11 cellular contexts compared by ENCODE assay signal in the genomic region with DNA sequence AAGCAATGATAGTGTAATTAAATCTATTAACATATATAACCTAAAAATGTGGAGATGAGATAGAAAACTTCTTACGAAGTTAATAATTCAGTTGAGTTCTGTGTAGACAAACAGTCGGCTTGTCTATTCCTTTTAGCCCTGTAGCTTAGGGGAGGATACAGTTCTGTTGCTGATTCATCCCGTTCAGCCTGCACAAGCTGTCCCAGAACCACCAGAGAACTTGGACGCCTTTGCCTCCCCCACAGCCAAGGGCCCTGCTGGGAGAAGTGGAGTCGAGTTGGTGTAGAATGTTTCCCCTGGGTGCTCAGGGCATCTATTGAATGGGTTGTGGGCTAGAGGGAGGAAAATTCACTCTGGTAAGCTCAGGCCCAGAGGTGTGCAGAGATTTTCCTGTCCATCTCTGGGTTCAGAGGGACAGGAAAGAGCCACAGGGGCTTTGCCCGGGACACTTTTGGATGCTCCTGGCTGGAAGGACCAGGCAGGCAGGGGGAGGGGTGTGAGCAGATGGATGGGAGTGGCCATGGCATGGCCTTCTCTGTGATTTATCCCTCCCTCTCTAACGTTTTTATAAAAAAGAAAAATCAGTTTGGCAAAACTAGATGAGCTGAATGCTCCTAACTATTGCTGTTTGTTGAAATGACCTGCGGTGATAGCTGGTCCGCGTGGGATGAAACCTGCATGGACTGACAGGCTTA. TPM values are rescaled to one million over a fixed set of nuclear protein-coding genes. Genes with fewer than 3 reads are reported as not detected.
DNase-seq lines count a peak whose midpoint lies in the region; ATAC-seq, FAIRE-seq and TF ChIP-seq lines count a peak whose summit lies in the region.
"Had no signal": no experiment of that assay in that cellular context is flagged by ENCODE, and none has a peak within 500 bp of the region (broad histone marks: within the 10 kb centered on the region; RNA-seq: fewer than 3 reads in every experiment).

No MANE protein-coding gene starts in this region.

- no peaks in the 10 kb centered on the region for H3K36me3 Mint-ChIP-seq in CD4-positive, alpha-beta memory T cell
- no peaks in the 10 kb centered on the region for H3K36me3 Mint-ChIP-seq in stimulated activated naive B cell treated with anti-CD40 and anti-IgM and Interleukin-4, amounts not matched to agents 10 μg/mL and 1 μg/mL and 100 μg/mL, for 72 hours

- H2AFZ ChIP-seq in parathyroid adenoma: peak overlapping the region; percentile 5

- no peaks in the 10 kb centered on the region for H3K9me3 ChIP-seq in CD4-positive, alpha-beta memory T cell (ENCODE audit: control insufficient read depth in 1 of 2, low read length in 2 of 2)
- no peaks in the 10 kb centered on the region for H3K9me3 ChIP-seq in parathyroid adenoma (ENCODE audit: control insufficient read depth, low read length)

- no peaks in the 10 kb centered on the region for H3K9me3 Mint-ChIP-seq in CD4-positive, alpha-beta memory T cell
- H3K9me3 Mint-ChIP-seq in stimulated activated naive B cell treated with anti-CD40 and anti-IgM and Interleukin-4, amounts not matched to agents 10 μg/mL and 1 μg/mL and 100 μg/mL, for 72 hours: no peaks in the 10 kb centered on the region
- H3K9me3 Mint-ChIP-seq: stimulated activated naive CD8-positive, alpha-beta T cell treated with anti-CD3 and anti-CD28 coated beads, Interleukin-15, amount 100 ng/mL, for 72 hours had no signal

- H3K4me3 ChIP-seq in CD4-positive, alpha-beta memory T cell (ENCODE audit: low read length in 2 of 2): no peak overlapping the region
- H3K4me3 ChIP-seq in parathyroid adenoma (ENCODE audit: low read depth, low read length): no peak overlapping the region

- H3K9ac ChIP-seq in parathyroid adenoma: no peak overlapping the region

- H3K27me3 ChIP-seq in CD4-positive, alpha-beta memory T cell (ENCODE audit: insufficient read depth, low read length): no peaks in the 10 kb centered on the region
- H3K27me3 ChIP-seq in foreskin keratinocyte (no peaks in the 10 kb centered on the region), parathyroid adenoma (ENCODE audit: control insufficient read depth, insufficient read depth, low read length) (no peaks in the 10 kb centered on the region)

- peaks cover 0 to 4% of the 10 kb centered on the region in 2 donors for H3K27me3 Mint-ChIP-seq in CD4-positive, alpha-beta memory T cell
- H3K27me3 Mint-ChIP-seq in stimulated activated naive B cell treated with anti-CD40 and anti-IgM and Interleukin-4, amounts not matched to agents 10 μg/mL and 1 μg/mL and 100 μg/mL, for 72 hours: peaks cover 6 to 8% of the 10 kb centered on the region in 2 donors

- TF ChIP-seq CTCF in foreskin keratinocyte (conservative IDR thresholded peaks at IDR 0.05) (no peak), parathyroid adenoma (IDR thresholded peaks at IDR 0.05) (no peak)

- H3K4me1 Mint-ChIP-seq in CD4-positive, alpha-beta memory T cell: peaks cover 29 to 51% (median 39%) of the 10 kb centered on the region in 4 donors
- H3K4me1 Mint-ChIP-seq in stimulated activated naive B cell treated with anti-CD40 and anti-IgM and Interleukin-4, amounts not matched to agents 10 μg/mL and 1 μg/mL and 100 μg/mL, for 72 hours: peaks cover 15 to 30% of the 10 kb centered on the region in 2 donors

- H3K4me2 ChIP-seq in parathyroid adenoma (ENCODE audit: low read length): no peak overlapping the region

- no peak for DNase-seq in CD4-positive, alpha-beta memory T cell
- DNase-seq in RCC 7860 (ENCODE audit: low spot score) (peak; percentile 59), foreskin keratinocyte (no peak), NCI-H2107 (lab: John Stamatoyannopoulos, UW) (no peak)
- no peak for DNase-seq in stimulated activated naive B cell treated with anti-CD40 and anti-IgM and Interleukin-4, amounts not matched to agents 10 μg/mL and 1 μg/mL and 100 μg/mL, for 72 hours
- DNase-seq in activated naive CD4-positive, alpha-beta T cell treated with Interleukin-2 at 50 U/mL for 16 hours: no peak
- DNase-seq: cortex of kidney had no signal

- peaks cover 37% of the 10 kb centered on the region for H3K4me1 ChIP-seq in CD4-positive, alpha-beta memory T cell (ENCODE audit: insufficient read depth, low read length)
- peaks cover 1% of the 10 kb centered on the region for H3K4me1 ChIP-seq in foreskin keratinocyte
- H3K4me1 ChIP-seq in parathyroid adenoma: peaks cover 3% of the 10 kb centered on the region

- H3K27ac ChIP-seq in CD4-positive, alpha-beta memory T cell (ENCODE audit: low read depth, low read length): no peak overlapping the region
- H3K27ac ChIP-seq in foreskin keratinocyte (peak overlapping the region; percentile 2), parathyroid adenoma (no peak overlapping the region)

- peak overlapping the region in 2 of 8 donors; percentile 60 to 66 for H3K4me3 Mint-ChIP-seq in CD4-positive, alpha-beta memory T cell
- H3K4me3 Mint-ChIP-seq in stimulated activated naive B cell treated with anti-CD40 and anti-IgM and Interleukin-4, amounts not matched to agents 10 μg/mL and 1 μg/mL and 100 μg/mL, for 72 hours: no peak overlapping the region

- intact Hi-C loops in CD4-positive, alpha-beta memory T cell (cut with micrococcal nuclease): loop anchor here (2.0 to 10.0 kb wide), 4 partner anchors 66 to 382 kb away; a partner anchor contains a TSS

- no peaks in the 10 kb centered on the region for H3K79me2 ChIP-seq in parathyroid adenoma

- CTCF ChIA-PET in CD4-positive, alpha-beta memory T cell (lab: Charles Lee; ENCODE audit: partially characterized antibody): interaction anchor here (1.2 to 8.2 kb wide), 9 partner anchors 82 to 207 kb away, joined by 3 to 51 read pairs (median 6); no protein-coding TSS in a partner anchor

- peak overlapping the region in 5 of 7 donors; percentile 14 to 91 (median 80) for H3K27ac Mint-ChIP-seq in CD4-positive, alpha-beta memory T cell
- no peak overlapping the region for H3K27ac Mint-ChIP-seq in stimulated activated naive B cell treated with anti-CD40 and anti-IgM and Interleukin-4, amounts not matched to agents 10 μg/mL and 1 μg/mL and 100 μg/mL, for 72 hours

- FAIRE-seq in RCC 7860 (lab: Jason Lieb, UNC): peak; percentile 66
- FAIRE-seq: islet of Langerhans had no signal

- POLR2A ChIA-PET in CD4-positive, alpha-beta memory T cell (lab: Charles Lee; ENCODE audit: partially characterized antibody): interaction anchor here (0.7 to 2.5 kb wide), 7 partner anchors 11 to 207 kb away, joined by 3 to 16 read pairs (median 3); a partner anchor contains a TSS

- ATAC-seq in foreskin keratinocyte: no peak
- ATAC-seq in HG02678 (IDR thresholded peaks at IDR 0.05; ENCODE audit: unreplicated experiment): no peak
- no peak for ATAC-seq in stimulated activated naive B cell treated with anti-CD40 and anti-IgM and Interleukin-4, amounts not matched to agents 10 μg/mL and 1 μg/mL and 100 μg/mL, for 72 hours (replicated peaks)

- H3K36me3 ChIP-seq in CD4-positive, alpha-beta memory T cell (ENCODE audit: insufficient read depth, low read length): no peaks in the 10 kb centered on the region
- no peaks in the 10 kb centered on the region for H3K36me3 ChIP-seq in parathyroid adenoma (ENCODE audit: control insufficient read depth, insufficient read depth, low read length)

RNA-seq across cellular contexts. Expression of a gene that starts 42.8 kb away (rescaled TPM):
- total RNA-seq in CD4-positive, alpha-beta memory T cell: not detected
- polyA plus RNA-seq in CD4-positive, alpha-beta memory T cell: not detected
- not detected in 2 replicates for total RNA-seq in foreskin keratinocyte
- not detected in 2 replicates for polyA plus RNA-seq in foreskin keratinocyte
